In genomic region chr11:71853895-71854294, GRCh38 we compare ENCODE assay signal across 11 cellular contexts. TPM values are rescaled to one million over a fixed set of nuclear protein-coding genes. Genes with fewer than 3 reads are reported as not detected.
"Had no signal": no experiment of that assay in that cellular context is flagged by ENCODE, and none has a peak within 500 bp of the region (broad histone marks: within the 10 kb centered on the region; RNA-seq: fewer than 3 reads in every experiment).

No MANE protein-coding gene starts in this region.

RNA-seq across cellular contexts. Expression of gene DEFB108B, which starts 20.9 kb away (rescaled TPM):
- total RNA-seq: OCI-LY7, PC-3, PC-9, Peyer's patch, Right ventricle myocardium inferior, Right ventricle myocardium superior, RPMI7951, SJCRH30, SJSA1, SK-MEL-5 had no signal
- polyA plus RNA-seq: SK-N-SH had no signal

RNA-seq across cellular contexts. Expression of gene DEFB131B, which starts 24.4 kb away (rescaled TPM):
- total RNA-seq: OCI-LY7, PC-3, PC-9, Peyer's patch, Right ventricle myocardium inferior, Right ventricle myocardium superior, RPMI7951, SJCRH30, SJSA1, SK-MEL-5 had no signal
- polyA plus RNA-seq: SK-N-SH had no signal
